ENCODE assay signal across 10 cellular contexts in the genomic region with DNA sequence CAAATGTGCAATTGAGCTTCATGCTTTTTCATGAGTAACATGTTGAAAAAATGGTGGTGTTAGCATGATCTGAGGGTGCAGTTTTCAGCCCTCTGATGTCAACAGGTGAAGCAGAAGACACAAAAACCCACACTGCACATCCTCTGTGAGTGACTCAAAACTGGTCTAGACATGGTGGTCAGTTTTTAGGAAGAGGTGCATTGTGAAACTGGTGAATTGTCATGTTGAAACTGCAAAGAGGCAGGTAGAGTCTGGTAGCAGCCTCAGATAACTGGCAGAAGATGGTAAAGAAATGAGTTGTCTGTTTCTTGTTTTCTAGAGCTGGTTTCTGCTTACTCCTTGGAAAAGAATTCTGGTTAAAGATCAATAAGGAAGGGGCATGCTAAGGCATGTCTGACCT.
A peak's percentile ranks its signal among the peaks of the same experiment; 100 is the strongest.
DNase-seq lines count a peak whose midpoint lies in the region; ATAC-seq and TF ChIP-seq lines count a peak whose summit lies in the region.
"Had no signal": no experiment of that assay in that cellular context is flagged by ENCODE, and none has a peak within 500 bp of the region (broad histone marks: within the 10 kb centered on the region; RNA-seq: fewer than 3 reads in every experiment).

No MANE protein-coding gene starts in this region.

- no peaks in the 10 kb centered on the region for H3K27me3 Mint-ChIP-seq in activated CD4-positive, alpha-beta T cell treated with anti-CD3 and anti-CD28 coated beads, Interleukin-2, amount 10 ng/mL, durations not matched to agents 24 days and 14 days
- H3K27me3 Mint-ChIP-seq in T-helper 17 cell (no peaks in the 10 kb centered on the region), neural progenitor cell (ENCODE audit: insufficient read depth, low read depth) (peaks cover 9% of the 10 kb centered on the region)

- no peaks in the 10 kb centered on the region for H3K36me3 ChIP-seq in MM.1S (replicated peaks; ENCODE audit: insufficient read depth, low read length)
- H3K36me3 ChIP-seq in neural progenitor cell: no peaks in the 10 kb centered on the region
- H3K36me3 ChIP-seq in psoas muscle (ENCODE audit: insufficient read depth in 1 of 2, low read depth in 1 of 2): no peaks in the 10 kb centered on the region

- H3F3A ChIP-seq in MM.1S (ENCODE audit: insufficient read depth, low read length) (no peaks in the 10 kb centered on the region), neural progenitor cell (ENCODE audit: low read depth) (no peaks in the 10 kb centered on the region)

- no peak overlapping the region for H3K27ac ChIP-seq in MM.1S (ENCODE audit: low read length)
- H3K27ac ChIP-seq in neural progenitor cell: no peak overlapping the region
- no peak overlapping the region for H3K27ac ChIP-seq in psoas muscle
- H3K27ac ChIP-seq: parathyroid adenoma had no signal

- H3K4me1 Mint-ChIP-seq in activated CD4-positive, alpha-beta T cell treated with anti-CD3 and anti-CD28 coated beads, Interleukin-2, amount 10 ng/mL, durations not matched to agents 24 days and 14 days: peaks cover 20% of the 10 kb centered on the region
- H3K4me1 Mint-ChIP-seq in T-helper 17 cell (no peaks in the 10 kb centered on the region), neural progenitor cell (no peaks in the 10 kb centered on the region)

- peaks cover 39% of the 10 kb centered on the region for H3K9me3 Mint-ChIP-seq in activated CD4-positive, alpha-beta T cell treated with anti-CD3 and anti-CD28 coated beads, Interleukin-2, amount 10 ng/mL, durations not matched to agents 24 days and 14 days
- H3K9me3 Mint-ChIP-seq in neural progenitor cell: peaks cover 30% of the 10 kb centered on the region

- no peaks in the 10 kb centered on the region for H3K4me1 ChIP-seq in MM.1S (ENCODE audit: low read length)
- H3K4me1 ChIP-seq in neural progenitor cell: no peaks in the 10 kb centered on the region
- no peaks in the 10 kb centered on the region for H3K4me1 ChIP-seq in psoas muscle
- H3K4me1 ChIP-seq: parathyroid adenoma had no signal

- H3K79me2 ChIP-seq in MM.1S (ENCODE audit: low read length) (no peaks in the 10 kb centered on the region), neural progenitor cell (ENCODE audit: low read depth) (no peaks in the 10 kb centered on the region)
- H3K79me2 ChIP-seq: parathyroid adenoma had no signal

- peak overlapping the region; percentile 18 for H3K4me3 Mint-ChIP-seq in activated CD4-positive, alpha-beta T cell treated with anti-CD3 and anti-CD28 coated beads, Interleukin-2, amount 10 ng/mL, durations not matched to agents 24 days and 14 days
- H3K4me3 Mint-ChIP-seq in T-helper 17 cell (no peak overlapping the region), neural progenitor cell (no peak overlapping the region)

- H3K9me3 ChIP-seq in MM.1S (replicated peaks; ENCODE audit: insufficient read depth, low read length) (no peaks in the 10 kb centered on the region), T-helper 17 cell (ENCODE audit: control insufficient read depth, low read length, poor library complexity, severe bottlenecking) (no peaks in the 10 kb centered on the region), neural progenitor cell (ENCODE audit: low read depth) (no peaks in the 10 kb centered on the region), psoas muscle (no peaks in the 10 kb centered on the region)

- no peaks in the 10 kb centered on the region for H3K9me2 ChIP-seq in MM.1S (replicated peaks; ENCODE audit: insufficient read depth, low read length)

- H3K9ac ChIP-seq in MM.1S (ENCODE audit: low read length): no peak overlapping the region
- no peak overlapping the region for H3K9ac ChIP-seq in neural progenitor cell
- H3K9ac ChIP-seq: parathyroid adenoma had no signal

- H3K4me2 ChIP-seq in MM.1S (ENCODE audit: low read depth, low read length) (no peak overlapping the region), neural progenitor cell (no peak overlapping the region)

- H3K36me3 Mint-ChIP-seq in activated CD4-positive, alpha-beta T cell treated with anti-CD3 and anti-CD28 coated beads, Interleukin-2, amount 10 ng/mL, durations not matched to agents 24 days and 14 days (ENCODE audit: low read depth): peaks cover 26% of the 10 kb centered on the region
- no peaks in the 10 kb centered on the region for H3K36me3 Mint-ChIP-seq in T-helper 17 cell (ENCODE audit: low read depth)
- peaks cover 4% of the 10 kb centered on the region for H3K36me3 Mint-ChIP-seq in neural progenitor cell

- intact Hi-C loops in activated CD4-positive, alpha-beta T cell treated with anti-CD3 and anti-CD28 coated beads, Interleukin-2, amount 10 ng/mL, durations not matched to agents 24 days and 14 days (cut with micrococcal nuclease): loop anchor here (1.0 to 5.0 kb wide), 6 partner anchors 34 to 1100 kb away; partner anchors contain the start of gene IVNS1ABP
- intact Hi-C loops in psoas muscle (cut with DNase I): no loop called here

- ATAC-seq in HG02642 (IDR thresholded peaks at IDR 0.05; ENCODE audit: poor library complexity, unreplicated experiment) (peak; percentile 99), T-helper 17 cell (no peak), psoas muscle (no peak)

- H3K27ac Mint-ChIP-seq in activated CD4-positive, alpha-beta T cell treated with anti-CD3 and anti-CD28 coated beads, Interleukin-2, amount 10 ng/mL, durations not matched to agents 24 days and 14 days: peak overlapping the region; percentile 92
- H3K27ac Mint-ChIP-seq in T-helper 17 cell: no peak overlapping the region
- H3K27ac Mint-ChIP-seq in neural progenitor cell: no peak overlapping the region

- TF ChIP-seq CTCF in MM.1S (IDR thresholded peaks at IDR 0.05; ENCODE audit: low read length) (no peak), neural progenitor cell (IDR thresholded peaks at IDR 0.05) (no peak), psoas muscle (IDR thresholded peaks at IDR 0.05) (no peak)

- no peaks in the 10 kb centered on the region for H4K20me1 ChIP-seq in MM.1S (ENCODE audit: insufficient read depth, low read length)
- H4K20me1 ChIP-seq in neural progenitor cell (ENCODE audit: low read depth): no peaks in the 10 kb centered on the region

- H2AFZ ChIP-seq in MM.1S (ENCODE audit: low read length) (no peak overlapping the region), neural progenitor cell (replicated peaks) (no peak overlapping the region)
- H2AFZ ChIP-seq: parathyroid adenoma had no signal

- H3K27me3 ChIP-seq in MM.1S (replicated peaks; ENCODE audit: insufficient read depth, low read length) (no peaks in the 10 kb centered on the region), neural progenitor cell (no peaks in the 10 kb centered on the region), psoas muscle (ENCODE audit: insufficient read depth in 3 of 3, low read length in 2 of 3) (no peaks in the 10 kb centered on the region)

- H3K4me3 ChIP-seq in MM.1S (ENCODE audit: low read length) (no peak overlapping the region), neural progenitor cell (no peak overlapping the region), psoas muscle (no peak overlapping the region)

- peak; percentile 84 for DNase-seq in activated CD4-positive, alpha-beta T cell treated with anti-CD3 and anti-CD28 coated beads, Interleukin-2, amount 10 ng/mL, durations not matched to agents 24 days and 14 days
- DNase-seq in activated CD4-positive, alpha-beta T cell treated with anti-CD3 and anti-CD28 coated beads, Interleukin-2, amount 50 U/mL, for 4 hours: no peak
- DNase-seq in MM.1S (peak; percentile 37), T-helper 17 cell (no peak), neural progenitor cell (ENCODE audit: low spot score) (no peak), psoas muscle (no peak)
- peak in 2 of 3 donors; percentile 12 to 21 for DNase-seq in stimulated activated CD4-positive, alpha-beta T cell treated with anti-CD3 and anti-CD28 coated beads, TNF-alpha, amount 100 ng/mL, for 48 hours (ENCODE audit: low read depth in 3 of 3)
- DNase-seq: foreskin melanocyte had no signal

Comparison
In these comparisons a context has a peak if more than half of its experiments do, and no peak if none do; other contexts are left out.
1. DNase-seq: peak in activated CD4-positive, alpha-beta T cell treated with anti-CD3 and anti-CD28 coated beads, Interleukin-2, amount 10 ng/mL, durations not matched to agents 24 days and 14 days (single experiment), MM.1S (single experiment) and stimulated activated CD4-positive, alpha-beta T cell treated with anti-CD3 and anti-CD28 coated beads, TNF-alpha, amount 100 ng/mL, for 48 hours (2 of 3); none in activated CD4-positive, alpha-beta T cell treated with anti-CD3 and anti-CD28 coated beads, Interleukin-2, amount 50 U/mL, for 4 hours (0 of 2), T-helper 17 cell (0 of 3), neural progenitor cell (single experiment) and psoas muscle (0 of 2).